In the genomic region with DNA sequence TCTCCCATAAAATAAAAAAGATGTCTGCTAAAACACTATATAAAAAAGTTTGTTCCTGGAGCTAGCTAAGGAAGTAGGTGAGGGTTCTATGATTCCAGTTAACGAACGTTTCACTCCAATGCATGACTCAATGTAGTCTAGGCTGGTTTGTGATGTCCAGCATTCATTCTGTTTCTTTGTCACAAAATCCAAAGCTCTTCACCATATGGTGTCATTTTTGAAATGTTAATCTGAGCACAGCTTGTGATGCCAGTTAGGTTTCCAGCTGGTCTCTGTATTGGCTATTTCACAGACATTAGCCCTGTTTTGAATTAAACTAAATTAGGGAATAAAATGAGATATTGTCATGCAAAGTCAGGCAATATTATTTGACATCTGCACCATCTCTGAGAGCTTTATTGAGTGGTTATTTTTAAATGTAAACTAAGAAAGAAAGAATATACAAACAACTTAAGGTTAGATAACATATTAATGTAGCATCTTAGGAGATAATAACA, we compare ENCODE assay signal across 21 cellular contexts.
DNase-seq lines count a peak whose midpoint lies in the region; ATAC-seq and TF ChIP-seq lines count a peak whose summit lies in the region.
"Had no signal": no experiment of that assay in that cellular context is flagged by ENCODE, and none has a peak within 500 bp of the region (broad histone marks: within the 10 kb centered on the region; RNA-seq: fewer than 3 reads in every experiment).

No MANE protein-coding gene starts in this region.

- TF ChIP-seq CTCF in glutamatergic neuron (IDR thresholded peaks at IDR 0.05; ENCODE audit: partially characterized antibody, unreplicated experiment), result no peak

- H3K4me1 Mint-ChIP-seq in glutamatergic neuron (ENCODE audit: low read depth, unreplicated experiment), result peaks cover 12% of the 10 kb centered on the region
- H3K4me1 Mint-ChIP-seq: CD4-positive, alpha-beta memory T cell had no signal

- H3K27me3 Mint-ChIP-seq in glutamatergic neuron (ENCODE audit: unreplicated experiment), result peaks cover 5% of the 10 kb centered on the region

- DNase-seq in NCI-H1694 (lab: John Stamatoyannopoulos, UW) (peak; percentile 31), NCI-H2171 treated with DMSO at 0.1 percent for 48 hours (lab: John Stamatoyannopoulos, UW) (peak; percentile 53), glutamatergic neuron (no peak), hepatic stellate cell (ENCODE audit: low spot score) (no peak), putamen (ENCODE audit: low spot score) (no peak), HuH-7 (ENCODE audit: low spot score) (no peak)
- DNase-seq: CD4-positive, alpha-beta memory T cell; GM23248; H7; Karpas-422; NCI-H1105; NCI-H1436 treated with DMSO at 0.1 percent for 48 hours; NCI-H2029; NCI-H226; NCI-H510A treated with DMSO at 0.1 percent for 48 hours; NCI-H774; SHP77 treated with DMSO at 0.1 percent for 48 hours; SW 1271 had no signal

- no peaks in the 10 kb centered on the region for H3K9me3 Mint-ChIP-seq in glutamatergic neuron (ENCODE audit: unreplicated experiment)
- H3K9me3 Mint-ChIP-seq: T-helper 1 cell treated with Interleukin-12 subunit alpha and Interleukin-12 subunit beta and Interleukin-4 antibody, amounts not matched to agents 30 μg/mL and 1 μg/mL, for 36 hours had no signal

- no peaks in the 10 kb centered on the region for H3K36me3 Mint-ChIP-seq in glutamatergic neuron (ENCODE audit: unreplicated experiment)
- H3K36me3 Mint-ChIP-seq: CD4-positive, alpha-beta memory T cell had no signal

- no peak for ATAC-seq in SK-N-SH treated with all-trans-retinoic acid at 6 μM for 48 hours
- ATAC-seq: Panc1 had no signal

- H3K4me3 Mint-ChIP-seq in glutamatergic neuron (ENCODE audit: unreplicated experiment), result no peak overlapping the region
- H3K4me3 Mint-ChIP-seq: CD4-positive, alpha-beta memory T cell; T-helper 1 cell treated with Interleukin-12 subunit alpha and Interleukin-12 subunit beta and Interleukin-4 antibody, amounts not matched to agents 30 μg/mL and 1 μg/mL, for 36 hours had no signal

- H3K27ac Mint-ChIP-seq in glutamatergic neuron (ENCODE audit: unreplicated experiment), result peak overlapping the region; percentile 78
- H3K27ac Mint-ChIP-seq: CD4-positive, alpha-beta memory T cell; T-helper 1 cell treated with Interleukin-12 subunit alpha and Interleukin-12 subunit beta and Interleukin-4 antibody, amounts not matched to agents 30 μg/mL and 1 μg/mL, for 36 hours had no signal

TF ChIP-seq in SK-N-SH treated with all-trans-retinoic acid at 6 μM for 48 hours, 23 proteins besides CTCF, POLR2A, EP300 and RAD21:
- TF ChIP-seq RARB (CRISPR knock-in tag; IDR thresholded peaks at IDR 0.05) (no peak), SNAI2 (CRISPR knock-in tag; IDR thresholded peaks at IDR 0.05) (no peak), OSR1 (CRISPR knock-in tag; IDR thresholded peaks at IDR 0.05) (no peak), TCF4 (CRISPR knock-in tag; IDR thresholded peaks at IDR 0.05; ENCODE audit: borderline replicate concordance) (peak; percentile 72; the same call in 1 of the 2 replicates), ZNF565 (CRISPR knock-in tag; conservative IDR thresholded peaks at IDR 0.05; ENCODE audit: low read depth) (no peak)
- TF ChIP-seq, protein P1, sequence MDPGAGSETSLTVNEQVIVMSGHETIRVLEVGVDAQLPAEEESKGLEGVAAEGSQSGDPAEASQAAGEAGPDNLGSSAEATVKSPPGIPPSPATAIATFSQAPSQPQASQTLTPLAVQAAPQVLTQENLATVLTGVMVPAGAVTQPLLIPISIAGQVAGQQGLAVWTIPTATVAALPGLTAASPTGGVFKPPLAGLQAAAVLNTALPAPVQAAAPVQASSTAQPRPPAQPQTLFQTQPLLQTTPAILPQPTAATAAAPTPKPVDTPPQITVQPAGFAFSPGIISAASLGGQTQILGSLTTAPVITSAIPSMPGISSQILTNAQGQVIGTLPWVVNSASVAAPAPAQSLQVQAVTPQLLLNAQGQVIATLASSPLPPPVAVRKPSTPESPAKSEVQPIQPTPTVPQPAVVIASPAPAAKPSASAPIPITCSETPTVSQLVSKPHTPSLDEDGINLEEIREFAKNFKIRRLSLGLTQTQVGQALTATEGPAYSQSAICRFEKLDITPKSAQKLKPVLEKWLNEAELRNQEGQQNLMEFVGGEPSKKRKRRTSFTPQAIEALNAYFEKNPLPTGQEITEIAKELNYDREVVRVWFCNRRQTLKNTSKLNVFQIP (CRISPR knock-in tag; IDR thresholded peaks at IDR 0.05; ENCODE audit: borderline replicate concordance, low read depth), result no peak
- TF ChIP-seq, protein P2, sequence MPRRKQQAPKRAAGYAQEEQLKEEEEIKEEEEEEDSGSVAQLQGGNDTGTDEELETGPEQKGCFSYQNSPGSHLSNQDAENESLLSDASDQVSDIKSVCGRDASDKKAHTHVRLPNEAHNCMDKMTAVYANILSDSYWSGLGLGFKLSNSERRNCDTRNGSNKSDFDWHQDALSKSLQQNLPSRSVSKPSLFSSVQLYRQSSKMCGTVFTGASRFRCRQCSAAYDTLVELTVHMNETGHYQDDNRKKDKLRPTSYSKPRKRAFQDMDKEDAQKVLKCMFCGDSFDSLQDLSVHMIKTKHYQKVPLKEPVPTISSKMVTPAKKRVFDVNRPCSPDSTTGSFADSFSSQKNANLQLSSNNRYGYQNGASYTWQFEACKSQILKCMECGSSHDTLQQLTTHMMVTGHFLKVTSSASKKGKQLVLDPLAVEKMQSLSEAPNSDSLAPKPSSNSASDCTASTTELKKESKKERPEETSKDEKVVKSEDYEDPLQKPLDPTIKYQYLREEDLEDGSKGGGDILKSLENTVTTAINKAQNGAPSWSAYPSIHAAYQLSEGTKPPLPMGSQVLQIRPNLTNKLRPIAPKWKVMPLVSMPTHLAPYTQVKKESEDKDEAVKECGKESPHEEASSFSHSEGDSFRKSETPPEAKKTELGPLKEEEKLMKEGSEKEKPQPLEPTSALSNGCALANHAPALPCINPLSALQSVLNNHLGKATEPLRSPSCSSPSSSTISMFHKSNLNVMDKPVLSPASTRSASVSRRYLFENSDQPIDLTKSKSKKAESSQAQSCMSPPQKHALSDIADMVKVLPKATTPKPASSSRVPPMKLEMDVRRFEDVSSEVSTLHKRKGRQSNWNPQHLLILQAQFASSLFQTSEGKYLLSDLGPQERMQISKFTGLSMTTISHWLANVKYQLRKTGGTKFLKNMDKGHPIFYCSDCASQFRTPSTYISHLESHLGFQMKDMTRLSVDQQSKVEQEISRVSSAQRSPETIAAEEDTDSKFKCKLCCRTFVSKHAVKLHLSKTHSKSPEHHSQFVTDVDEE (CRISPR knock-in tag; IDR thresholded peaks at IDR 0.05), result no peak
- TF ChIP-seq, protein P3, sequence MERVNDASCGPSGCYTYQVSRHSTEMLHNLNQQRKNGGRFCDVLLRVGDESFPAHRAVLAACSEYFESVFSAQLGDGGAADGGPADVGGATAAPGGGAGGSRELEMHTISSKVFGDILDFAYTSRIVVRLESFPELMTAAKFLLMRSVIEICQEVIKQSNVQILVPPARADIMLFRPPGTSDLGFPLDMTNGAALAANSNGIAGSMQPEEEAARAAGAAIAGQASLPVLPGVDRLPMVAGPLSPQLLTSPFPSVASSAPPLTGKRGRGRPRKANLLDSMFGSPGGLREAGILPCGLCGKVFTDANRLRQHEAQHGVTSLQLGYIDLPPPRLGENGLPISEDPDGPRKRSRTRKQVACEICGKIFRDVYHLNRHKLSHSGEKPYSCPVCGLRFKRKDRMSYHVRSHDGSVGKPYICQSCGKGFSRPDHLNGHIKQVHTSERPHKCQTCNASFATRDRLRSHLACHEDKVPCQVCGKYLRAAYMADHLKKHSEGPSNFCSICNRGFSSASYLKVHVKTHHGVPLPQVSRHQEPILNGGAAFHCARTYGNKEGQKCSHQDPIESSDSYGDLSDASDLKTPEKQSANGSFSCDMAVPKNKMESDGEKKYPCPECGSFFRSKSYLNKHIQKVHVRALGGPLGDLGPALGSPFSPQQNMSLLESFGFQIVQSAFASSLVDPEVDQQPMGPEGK (CRISPR knock-in tag; IDR thresholded peaks at IDR 0.05; ENCODE audit: borderline replicate concordance), result no peak

Comparison
In these comparisons a context has a peak if more than half of its experiments do, and no peak if none do; other contexts are left out.
1. DNase-seq: peak in NCI-H1694 (single experiment) and NCI-H2171 treated with DMSO at 0.1 percent for 48 hours (single experiment); none in glutamatergic neuron (single experiment), hepatic stellate cell (single experiment), putamen (single experiment) and HuH-7 (single experiment).